20 cellular contexts compared by ENCODE assay signal in genomic region chr17:35404360-35404759, GRCh38. TPM values are rescaled to one million over a fixed set of nuclear protein-coding genes. Genes with fewer than 3 reads are reported as not detected.
A peak's percentile ranks its signal among the peaks of the same experiment; 100 is the strongest.
DNase-seq lines count a peak whose midpoint lies in the region; ATAC-seq and TF ChIP-seq lines count a peak whose summit lies in the region.
"Had no signal": no experiment of that assay in that cellular context is flagged by ENCODE, and none has a peak within 500 bp of the region (broad histone marks: within the 10 kb centered on the region; RNA-seq: fewer than 3 reads in every experiment).

No MANE protein-coding gene starts in this region.

- no peak overlapping the region for H3K27ac Mint-ChIP-seq in activated T-cell treated with anti-CD3 and anti-CD28 coated beads, Interleukin-2, amount 50 U/mL, for 72 hours

- H3K4me3 Mint-ChIP-seq in activated T-cell treated with anti-CD3 and anti-CD28 coated beads, Interleukin-2, amount 50 U/mL, for 72 hours, result no peak overlapping the region

- peaks cover 1 to 2% of the 10 kb centered on the region in 2 donors for H3K36me3 Mint-ChIP-seq in activated T-cell treated with anti-CD3 and anti-CD28 coated beads, Interleukin-2, amount 50 U/mL, for 72 hours (ENCODE audit: insufficient read depth in 2 of 2)

- no peak for DNase-seq in activated T-cell treated with anti-CD3 and anti-CD28 coated beads, Interleukin-2, amount 50 U/mL, for 72 hours
- no peak for DNase-seq in activated T-cell treated with anti-CD3 and anti-CD28 coated beads, Interleukin-2, amount 50 U/mL, for 1 hour
- DNase-seq in RKO (ENCODE audit: low spot score) (peak; percentile 28), epithelial cell of esophagus (ENCODE audit: low read depth) (peak; percentile 43)
- no peak for DNase-seq in stimulated activated naive CD8-positive, alpha-beta T cell treated with anti-CD3 and anti-CD28 coated beads, Interleukin-15, Interleukin-2, amounts not matched to agents 100 U/mL and 50 U/mL, for 24 hours
- no peak for DNase-seq in activated effector memory CD4-positive, alpha-beta T cell treated with anti-CD3 and anti-CD28 coated beads, Interleukin-2, amount 50 U/mL, for 16 hours
- no peak for DNase-seq in NK-92 treated with Interleukin-12 subunit alpha and Interleukin-12 subunit beta, amount 100 ng/mL, for 24 hours (lab: John Stamatoyannopoulos, UW)
- DNase-seq: activated CD4-positive, alpha-beta T cell treated with anti-CD3 and anti-CD28 coated beads, Interleukin-2, amount 50 U/mL, for 48 hours; caudate nucleus; glutamatergic neuron; left lung; NCI-H1048; NCI-H2029 treated with DMSO at 0.1 percent for 48 hours; NCI-H446; posterior cingulate gyrus; stimulated activated CD4-positive, alpha-beta T cell treated with anti-CD3 and anti-CD28 coated beads, Interleukin-4, amount 100 ng/mL, for 1 hour had no signal

- H3K4me3 ChIP-seq in epithelial cell of esophagus (ENCODE audit: low read length), result no peak overlapping the region
- H3K4me3 ChIP-seq: BLaER1 treated with 17β-estradiol and CSF1 and Interleukin-3, amounts not matched to agents 10 nM and 100 nM; HAP-1; left lung; skin epidermis had no signal

- TF ChIP-seq CTCF in epithelial cell of esophagus (IDR thresholded peaks at IDR 0.05; ENCODE audit: insufficient read depth, low read depth, low read length, missing control alignments), result no peak

- H3K9me3 Mint-ChIP-seq in activated T-cell treated with anti-CD3 and anti-CD28 coated beads, Interleukin-2, amount 50 U/mL, for 72 hours, result no peaks in the 10 kb centered on the region

- H3K4me1 Mint-ChIP-seq in activated T-cell treated with anti-CD3 and anti-CD28 coated beads, Interleukin-2, amount 50 U/mL, for 72 hours (ENCODE audit: low read depth), result peaks cover 14% of the 10 kb centered on the region

- H3K27me3 Mint-ChIP-seq in activated T-cell treated with anti-CD3 and anti-CD28 coated beads, Interleukin-2, amount 50 U/mL, for 72 hours (ENCODE audit: low read depth), result no peaks in the 10 kb centered on the region

- ATAC-seq in activated T-cell treated with anti-CD3 and anti-CD28 coated beads, Interleukin-2, amount 50 U/mL, for 72 hours (replicated peaks in 1 of 2), result peak; percentile 71 to 89
- ATAC-seq in stimulated activated naive CD8-positive, alpha-beta T cell treated with anti-CD3 and anti-CD28 coated beads, Interleukin-15, Interleukin-2, amounts not matched to agents 100 U/mL and 50 U/mL, for 24 hours, result peak; percentile 55
- no peak for ATAC-seq in HG03439 (IDR thresholded peaks at IDR 0.05; ENCODE audit: unreplicated experiment)
- ATAC-seq: left lung had no signal

RNA-seq across cellular contexts. Expression of gene SLFN12, which starts 27.9 kb away (rescaled TPM):
- 1 to 10 TPM; 9.1 to 9.8 TPM for total RNA-seq in activated T-cell treated with anti-CD3 and anti-CD28 coated beads, Interleukin-2, amount 50 U/mL, for 72 hours

RNA-seq across cellular contexts. Expression of gene SLFN11, which starts 30.9 kb away (rescaled TPM):
- total RNA-seq in activated T-cell treated with anti-CD3 and anti-CD28 coated beads, Interleukin-2, amount 50 U/mL, for 72 hours, result 10 to 100 TPM; 37.1 to 64.7 TPM

RNA-seq across cellular contexts. Expression of gene SLFN13, which starts 44.2 kb away (rescaled TPM):
- 10 to 100 TPM; 45.8 to 57.3 TPM for total RNA-seq in activated T-cell treated with anti-CD3 and anti-CD28 coated beads, Interleukin-2, amount 50 U/mL, for 72 hours

Comparison
In these comparisons a context has a peak if more than half of its experiments do, and no peak if none do; other contexts are left out.
1. DNase-seq: peak in RKO (single experiment) and epithelial cell of esophagus (single experiment); none in activated T-cell treated with anti-CD3 and anti-CD28 coated beads, Interleukin-2, amount 50 U/mL, for 72 hours (0 of 2), activated T-cell treated with anti-CD3 and anti-CD28 coated beads, Interleukin-2, amount 50 U/mL, for 1 hour (single experiment), stimulated activated naive CD8-positive, alpha-beta T cell treated with anti-CD3 and anti-CD28 coated beads, Interleukin-15, Interleukin-2, amounts not matched to agents 100 U/mL and 50 U/mL, for 24 hours (single experiment), activated effector memory CD4-positive, alpha-beta T cell treated with anti-CD3 and anti-CD28 coated beads, Interleukin-2, amount 50 U/mL, for 16 hours (single experiment) and NK-92 treated with Interleukin-12 subunit alpha and Interleukin-12 subunit beta, amount 100 ng/mL, for 24 hours (single experiment).